Comparison of ENCODE assay signal across 22 cellular contexts in the genomic region with DNA sequence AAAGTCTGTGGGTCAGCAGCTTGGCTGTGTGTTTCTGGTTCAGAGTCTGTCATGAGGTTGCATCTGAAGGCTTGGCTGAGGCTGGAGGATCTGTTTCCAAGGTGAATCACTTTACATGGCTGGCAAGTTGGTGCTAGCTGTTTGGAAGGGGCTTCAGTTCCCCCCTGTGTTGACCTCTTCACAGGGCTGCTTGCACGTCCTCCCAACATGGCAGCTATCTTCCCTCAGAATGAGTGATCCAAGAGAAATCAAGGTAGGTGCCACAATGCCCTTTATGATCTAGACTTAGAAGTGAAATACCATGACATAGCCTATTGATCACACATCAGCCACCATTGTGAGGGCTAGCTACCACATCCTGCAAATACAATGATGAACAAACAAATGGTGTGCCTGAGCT. TPM values are rescaled to one million over a fixed set of nuclear protein-coding genes. Genes with fewer than 3 reads are reported as not detected.
"Had no signal": no experiment of that assay in that cellular context is flagged by ENCODE, and none has a peak within 500 bp of the region (broad histone marks: within the 10 kb centered on the region; RNA-seq: fewer than 3 reads in every experiment).

No MANE protein-coding gene starts in this region.

- H3K36me3 ChIP-seq: ascending aorta had no signal

- H3K27ac ChIP-seq: body of pancreas had no signal

- H3K4me3 ChIP-seq: ascending aorta, body of pancreas, K562 had no signal

- H3K27ac Mint-ChIP-seq: activated CD4-positive, alpha-beta memory T cell treated with anti-CD3 and anti-CD28 coated beads for 36 hours; T-helper 1 cell treated with Interleukin-12 subunit alpha and Interleukin-12 subunit beta and Interleukin-4 antibody, amounts not matched to agents 30 μg/mL and 1 μg/mL, for 36 hours; WTC11 had no signal

- ATAC-seq: activated T-cell treated with anti-CD3 and anti-CD28 coated beads, Interleukin-2, amount 50 U/mL, for 4 hours; body of pancreas; WTC11 had no signal

- DNase-seq: activated CD4-positive, alpha-beta memory T cell treated with anti-CD3 and anti-CD28 coated beads for 36 hours; activated CD4-positive, alpha-beta T cell treated with anti-CD3 and anti-CD28 coated beads for 48 hours; activated CD4-positive, CD25-positive, alpha-beta regulatory T cell treated with anti-CD3 and anti-CD28 coated beads, Interleukin-2, amount 50 U/mL, for 72 hours; activated CD8-positive, alpha-beta memory T cell treated with anti-CD3 and anti-CD28 coated beads for 24 hours; activated gamma-delta T cell treated with Interleukin-2 at 50 U/mL for 16 hours; activated naive CD4-positive, alpha-beta T cell treated with anti-CD3 and anti-CD28 coated beads, Interleukin-2, amount 50 U/mL, for 16 hours; activated T-cell treated with anti-CD3 and anti-CD28 coated beads, Interleukin-2, amount 50 U/mL, for 4 hours; body of pancreas; Karpas-422; MM.1S; NCI-H1105 treated with DMSO at 0.1 percent for 48 hours; NCI-H1436 treated with DMSO at 0.1 percent for 48 hours; NCI-H187; NCI-H2081; NCI-H510A treated with DMSO at 0.1 percent for 48 hours; SHP77 treated with DMSO at 0.1 percent for 48 hours had no signal

- H3K9me3 ChIP-seq: ascending aorta, body of pancreas had no signal

- H3K4me1 Mint-ChIP-seq: WTC11 had no signal

- H3K4me1 ChIP-seq: ascending aorta had no signal

- H3K9me3 Mint-ChIP-seq: activated CD4-positive, alpha-beta memory T cell treated with anti-CD3 and anti-CD28 coated beads for 36 hours; activated T-cell treated with anti-CD3 and anti-CD28 coated beads, Interleukin-2, amount 50 U/mL, for 4 hours; central memory CD8-positive, alpha-beta T cell; T-helper 1 cell treated with Interleukin-12 subunit alpha and Interleukin-12 subunit beta and Interleukin-4 antibody, amounts not matched to agents 30 μg/mL and 1 μg/mL, for 36 hours; WTC11 had no signal

- H3K27me3 ChIP-seq: ascending aorta, body of pancreas had no signal

- H3K36me3 Mint-ChIP-seq: activated CD4-positive, alpha-beta memory T cell treated with anti-CD3 and anti-CD28 coated beads for 36 hours; WTC11 had no signal

- H3K27me3 Mint-ChIP-seq: activated CD4-positive, alpha-beta memory T cell treated with anti-CD3 and anti-CD28 coated beads for 36 hours; central memory CD8-positive, alpha-beta T cell had no signal

- H3K4me3 Mint-ChIP-seq: activated CD4-positive, alpha-beta memory T cell treated with anti-CD3 and anti-CD28 coated beads for 36 hours; activated T-cell treated with anti-CD3 and anti-CD28 coated beads, Interleukin-2, amount 50 U/mL, for 4 hours; central memory CD8-positive, alpha-beta T cell; T-helper 1 cell treated with Interleukin-12 subunit alpha and Interleukin-12 subunit beta and Interleukin-4 antibody, amounts not matched to agents 30 μg/mL and 1 μg/mL, for 36 hours; WTC11 had no signal

RNA-seq across cellular contexts. Expression of gene APOA4, which starts 9.9 kb away (rescaled TPM):
- total RNA-seq: activated CD4-positive, alpha-beta memory T cell treated with anti-CD3 and anti-CD28 coated beads for 36 hours; activated T-cell treated with anti-CD3 and anti-CD28 coated beads, Interleukin-2, amount 50 U/mL, for 4 hours; body of pancreas; K562; SK-MEL-5; WTC11 had no signal

RNA-seq across cellular contexts. Expression of gene APOC3, which starts 16.5 kb away (rescaled TPM):
- total RNA-seq: activated CD4-positive, alpha-beta memory T cell treated with anti-CD3 and anti-CD28 coated beads for 36 hours; SK-MEL-5 had no signal
- polyA plus RNA-seq: K562 had no signal

RNA-seq across cellular contexts. Expression of gene APOA5, which starts 21.5 kb away (rescaled TPM):
- total RNA-seq: activated CD4-positive, alpha-beta memory T cell treated with anti-CD3 and anti-CD28 coated beads for 36 hours; activated T-cell treated with anti-CD3 and anti-CD28 coated beads, Interleukin-2, amount 50 U/mL, for 4 hours; ascending aorta; K562; SK-MEL-5 had no signal
- polyA plus RNA-seq: K562 had no signal

RNA-seq across cellular contexts. Expression of gene APOA1, which starts 24.3 kb away (rescaled TPM):
- total RNA-seq: SK-MEL-5 had no signal
- polyA plus RNA-seq: K562 had no signal
